In the genomic region with DNA sequence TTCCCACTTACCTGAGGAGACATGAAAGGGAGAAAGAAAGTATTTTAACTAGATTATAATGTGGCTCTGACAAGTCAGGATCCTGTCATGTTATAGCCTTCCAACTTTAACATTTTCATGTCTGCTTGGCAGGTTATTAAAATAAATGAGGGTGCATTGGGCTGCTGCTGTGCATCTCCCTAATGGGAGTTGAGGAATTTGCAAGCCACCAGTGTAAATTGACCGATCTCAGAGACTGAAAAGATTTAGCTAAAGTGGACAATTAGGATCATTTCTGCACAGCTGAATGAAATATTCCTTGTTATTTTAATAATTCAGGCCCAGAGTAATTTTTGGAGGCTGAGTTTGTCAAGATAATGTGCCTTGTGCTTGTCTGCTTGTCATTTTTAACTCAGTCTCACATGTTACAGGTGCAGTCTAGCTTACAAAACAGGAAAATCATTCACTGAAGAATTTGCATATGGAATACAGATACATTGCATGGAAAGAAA, we compare ENCODE assay signal across 23 cellular contexts.
"Had no signal": no experiment of that assay in that cellular context is flagged by ENCODE, and none has a peak within 500 bp of the region (broad histone marks: within the 10 kb centered on the region; RNA-seq: fewer than 3 reads in every experiment).

No MANE protein-coding gene starts in this region.

- H3K27ac Mint-ChIP-seq: dendritic cell treated with granulocyte-macrophage colony-stimulating factor and Interleukin-4, amounts not matched to agents 40 ng/mL and 50 ng/mL, for 4 days; effector memory CD8-positive, alpha-beta T cell; endodermal cell; mesothelial cell of epicardium had no signal

- H3K4me1 Mint-ChIP-seq: endodermal cell, mesothelial cell of epicardium had no signal

- H3K27me3 ChIP-seq: colonic mucosa, esophagus squamous epithelium, gastrocnemius medialis, heart right ventricle, left lung had no signal

- H3K4me3 ChIP-seq: colonic mucosa, esophagus squamous epithelium, gastrocnemius medialis, heart right ventricle, left lung, lower lobe of right lung, mucosa of descending colon had no signal

- H3K9me3 Mint-ChIP-seq: endodermal cell had no signal

- H3K27me3 Mint-ChIP-seq: dendritic cell treated with granulocyte-macrophage colony-stimulating factor and Interleukin-4, amounts not matched to agents 40 ng/mL and 50 ng/mL, for 4 days; effector memory CD8-positive, alpha-beta T cell had no signal

- H3K36me3 Mint-ChIP-seq: mesothelial cell of epicardium had no signal

- H3K4me3 Mint-ChIP-seq: dendritic cell treated with granulocyte-macrophage colony-stimulating factor and Interleukin-4, amounts not matched to agents 40 ng/mL and 50 ng/mL, for 4 days; effector memory CD8-positive, alpha-beta T cell; endodermal cell; mesothelial cell of epicardium had no signal

- H3K9me3 ChIP-seq: colonic mucosa, esophagus squamous epithelium, gastrocnemius medialis, lower lobe of right lung had no signal

- H3K36me3 ChIP-seq: colonic mucosa, esophagus squamous epithelium, gastrocnemius medialis, heart right ventricle, left lung, lower lobe of right lung had no signal

- H3K27ac ChIP-seq: colonic mucosa, epithelial cell of prostate, esophagus squamous epithelium, gastrocnemius medialis, heart right ventricle, left lung, lower lobe of right lung had no signal

- DNase-seq: colonic mucosa; cortex of kidney; effector CD8-positive, alpha-beta T cell; effector memory CD8-positive, alpha-beta T cell; endodermal cell; erythroblast; esophagus squamous epithelium; foreskin fibroblast; foreskin melanocyte; gastrocnemius medialis; glutamatergic neuron; head of caudate nucleus; heart right ventricle; hippocampal formation; left cardiac atrium; left lung; left ventricle myocardium superior; lower lobe of right lung; mesenchymal stem cell; mucosa of descending colon had no signal
